In the genomic region with DNA sequence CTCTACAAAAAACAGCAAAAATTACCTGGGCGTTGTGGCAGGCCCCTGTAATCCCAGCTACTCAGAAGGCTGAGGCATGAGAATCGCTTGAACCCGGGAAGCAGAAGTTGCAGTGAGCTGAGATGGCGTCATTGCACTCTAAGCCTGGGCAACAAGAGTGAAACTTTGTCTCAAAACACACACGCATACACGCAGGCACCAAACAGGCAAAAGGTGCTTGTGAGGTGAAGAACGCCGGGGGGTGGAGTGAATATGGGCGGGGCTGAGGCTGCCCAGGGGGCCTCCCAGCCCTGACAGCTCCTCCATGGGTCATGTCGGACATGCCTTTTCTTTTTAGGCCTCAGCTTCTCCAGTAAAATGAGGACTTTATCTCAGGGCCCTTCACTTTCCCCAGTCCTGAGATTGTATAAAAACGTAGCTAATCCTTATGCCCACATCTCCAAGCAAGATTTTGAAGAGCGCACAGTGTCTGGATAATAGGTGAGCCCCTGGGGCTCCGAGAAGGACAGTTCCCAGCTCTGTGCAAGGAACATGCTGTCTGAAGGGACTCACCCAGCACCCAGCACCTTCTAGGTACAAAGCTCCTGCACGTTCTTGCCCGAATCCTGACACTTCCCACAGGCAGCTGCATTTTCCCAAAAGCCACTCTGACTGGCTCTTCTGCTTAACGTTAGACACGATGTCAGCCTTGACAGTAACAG, we compare ENCODE assay signal across 14 cellular contexts.
"Had no signal": no experiment of that assay in that cellular context is flagged by ENCODE, and none has a peak within 500 bp of the region (broad histone marks: within the 10 kb centered on the region; RNA-seq: fewer than 3 reads in every experiment).

No MANE protein-coding gene starts in this region.

- DNase-seq: activated naive CD4-positive, alpha-beta T cell; activated T-cell treated with anti-CD3 and anti-CD28 coated beads, Interleukin-2, amount 50 U/mL, for 72 hours; caudate nucleus; colonic mucosa; effector CD8-positive, alpha-beta T cell; kidney glomerular epithelial cell; naive B cell; occipital lobe; stimulated activated CD4-positive, alpha-beta T cell treated with anti-CD3 and anti-CD28 coated beads, Interleukin-12 subunit alpha, Interleukin-12 subunit beta, amount 100 ng/mL, for 4 hours; stimulated activated naive CD4-positive, alpha-beta T cell treated with Interleukin-2 at 50 U/mL for 16 hours; T-helper 2 cell; upper lobe of right lung had no signal

- H3K4me1 ChIP-seq: colonic mucosa, gastroesophageal sphincter, suprapubic skin, upper lobe of right lung had no signal

- ATAC-seq: activated T-cell treated with anti-CD3 and anti-CD28 coated beads, Interleukin-2, amount 50 U/mL, for 72 hours; gastroesophageal sphincter; upper lobe of right lung had no signal

- H3K36me3 ChIP-seq: colonic mucosa, gastroesophageal sphincter, suprapubic skin, upper lobe of right lung had no signal

- H3K27ac ChIP-seq: colonic mucosa, gastroesophageal sphincter, suprapubic skin, upper lobe of right lung had no signal

- H3K27me3 ChIP-seq: colonic mucosa, gastroesophageal sphincter, suprapubic skin, upper lobe of right lung had no signal

- H3K9me3 ChIP-seq: colonic mucosa, gastroesophageal sphincter, suprapubic skin, upper lobe of right lung had no signal

- H3K4me3 ChIP-seq: colonic mucosa, gastroesophageal sphincter, suprapubic skin, upper lobe of right lung had no signal
